Comparison of ENCODE assay signal across 8 cellular contexts in genomic region chr14:55130194-55130550, GRCh38.
DNase-seq lines count a peak whose midpoint lies in the region; ATAC-seq and TF ChIP-seq lines count a peak whose summit lies in the region.

No MANE protein-coding gene starts in this region.

- H3K36me3 ChIP-seq in HUES6 (ENCODE audit: control insufficient read depth, insufficient read depth, low read length), result no peaks in the 10 kb centered on the region
- peaks cover 2 to 3% of the 10 kb centered on the region in 2 donors for H3K36me3 ChIP-seq in muscle layer of duodenum (ENCODE audit: control insufficient read depth in 1 of 2, insufficient read depth in 2 of 2, low read length in 2 of 2)

- DNase-seq in AG09309 (ENCODE audit: low read depth) (no peak), coronary artery (ENCODE audit: low spot score) (no peak), midbrain (lab: John Stamatoyannopoulos, UW) (no peak)

- no peaks in the 10 kb centered on the region for H3K9me3 ChIP-seq in HUES6 (ENCODE audit: control insufficient read depth, insufficient read depth, low read depth, low read length)
- no peaks in the 10 kb centered on the region for H3K9me3 ChIP-seq in muscle layer of duodenum (ENCODE audit: control insufficient read depth in 1 of 2, low read length in 2 of 2)

- TF ChIP-seq CTCF in AG09309 (IDR thresholded peaks at IDR 0.05; ENCODE audit: control insufficient read depth, insufficient read depth, low read depth, low read length, missing control alignments) (no peak), coronary artery (IDR thresholded peaks at IDR 0.05) (no peak)

- H3K27me3 ChIP-seq in HUES6 (ENCODE audit: control insufficient read depth, insufficient read depth, low read length), result peaks cover 65% of the 10 kb centered on the region
- no peaks in the 10 kb centered on the region for H3K27me3 ChIP-seq in muscle layer of duodenum (ENCODE audit: low read depth, low read length)

- H3K4me3 ChIP-seq in AG09309 (ENCODE audit: control insufficient read depth, low read depth, low read length) (peak overlapping the region; percentile 50), HUES6 (ENCODE audit: low read depth, low read length) (peak overlapping the region; percentile 71), coronary artery (peak overlapping the region; percentile 97), muscle layer of duodenum (ENCODE audit: low read depth in 1 of 2, low read length in 2 of 2) (peak overlapping the region; percentile 83 to 91)

- no peaks in the 10 kb centered on the region for H3K4me1 ChIP-seq in HUES6 (ENCODE audit: control insufficient read depth, insufficient read depth, low read length)
- peaks cover 8 to 32% of the 10 kb centered on the region in 2 donors for H3K4me1 ChIP-seq in muscle layer of duodenum (ENCODE audit: control insufficient read depth in 1 of 2, insufficient read depth in 2 of 2, low read length in 2 of 2)

- ATAC-seq in GM18511 (IDR thresholded peaks at IDR 0.05; ENCODE audit: unreplicated experiment), result no peak
- ATAC-seq in HG03469 (IDR thresholded peaks at IDR 0.05; ENCODE audit: unreplicated experiment), result no peak
- ATAC-seq in GM19463 (IDR thresholded peaks at IDR 0.05; ENCODE audit: unreplicated experiment), result no peak

- no peak overlapping the region for H3K9ac ChIP-seq in HUES6 (ENCODE audit: low read length)

- no peak overlapping the region for H3K27ac ChIP-seq in HUES6 (ENCODE audit: low read depth, low read length)
- H3K27ac ChIP-seq in coronary artery, result peak overlapping the region; percentile 92 to 97
- H3K27ac ChIP-seq in muscle layer of duodenum (ENCODE audit: low read length), result peak overlapping the region; percentile 92
